Comparison of ENCODE assay signal across 1 cellular context in the genomic region with DNA sequence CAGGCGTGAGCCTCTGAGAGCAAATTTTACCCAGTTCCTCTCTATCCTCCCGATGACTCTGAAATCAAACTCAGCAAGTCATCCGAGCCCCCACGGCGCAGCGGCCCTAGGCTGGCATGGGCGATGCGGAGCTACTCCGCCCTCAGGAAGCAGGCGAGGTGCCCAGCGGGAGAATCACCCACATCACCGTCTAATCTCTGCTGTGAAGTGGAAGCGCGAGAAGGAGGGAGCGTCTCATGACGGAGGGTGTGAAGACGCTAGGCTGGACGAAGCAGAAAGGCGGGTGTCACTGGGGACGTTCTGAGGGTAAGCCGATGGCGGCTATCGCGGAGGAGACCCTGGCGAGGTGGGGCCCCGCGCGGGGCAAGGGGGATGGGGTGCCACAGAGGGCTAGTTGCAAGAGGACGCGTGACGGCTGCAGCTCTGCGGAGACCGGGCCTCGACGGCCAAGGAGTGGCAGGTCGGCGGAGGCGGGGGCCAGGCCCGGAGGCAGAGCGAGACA.
A peak's percentile ranks its signal among the peaks of the same experiment; 100 is the strongest.
TF ChIP-seq lines count a peak whose summit lies in the region.

No MANE protein-coding gene starts in this region.

TF ChIP-seq in K562, 482 proteins besides CTCF, POLR2A, EP300 and RAD21 (continues in another document):
- TF ChIP-seq HIVEP1 (CRISPR knock-in tag; IDR thresholded peaks at IDR 0.05) (no peak), MBD1 (CRISPR knock-in tag; IDR thresholded peaks at IDR 0.05) (no peak), TRIM24 (IDR thresholded peaks at IDR 0.05) (no peak), POLR2B (IDR thresholded peaks at IDR 0.05; ENCODE audit: low read depth, partially characterized antibody) (no peak), ZC3H11A (IDR thresholded peaks at IDR 0.05; ENCODE audit: low read depth, low read length) (no peak), SMARCA5 (IDR thresholded peaks at IDR 0.05) (0 out of 2 replicates have a peak, but pooled peaks have one; percentile 33), ZFP1 (CRISPR knock-in tag; IDR thresholded peaks at IDR 0.05) (no peak), ZBTB26 (CRISPR knock-in tag; IDR thresholded peaks at IDR 0.05) (no peak), ATF7 (IDR thresholded peaks at IDR 0.05) (no peak), L3MBTL2 (IDR thresholded peaks at IDR 0.05) (peak; percentile 83), ZBTB2 (IDR thresholded peaks at IDR 0.05) (peak; percentile 33; the same call in 1 of the 2 replicates), ILF3 (IDR thresholded peaks at IDR 0.05; ENCODE audit: borderline replicate concordance) (no peak), SIRT6 (IDR thresholded peaks at IDR 0.05; ENCODE audit: low read depth, low read length) (no peak), NFIC (IDR thresholded peaks at IDR 0.05) (peak; percentile 60), CTBP1 (IDR thresholded peaks at IDR 0.05; ENCODE audit: borderline replicate concordance) (0 out of 2 replicates have a peak, but pooled peaks have one; percentile 2), TFAM (CRISPR knock-in tag; conservative IDR thresholded peaks at IDR 0.05) (no peak), RCOR1 (IDR thresholded peaks at IDR 0.05; ENCODE audit: borderline replicate concordance in 1 of 2, low read depth in 2 of 2, low read length in 2 of 2) (no peak), BRF2 (IDR thresholded peaks at IDR 0.05; ENCODE audit: borderline replicate concordance, insufficient read depth, insufficient read length) (no peak), ILK (tag; IDR thresholded peaks at IDR 0.05; ENCODE audit: borderline replicate concordance, low read depth) (no peak), GATAD2A (IDR thresholded peaks at IDR 0.05) (0 out of 2 replicates have a peak, but pooled peaks have one; percentile 6), ZNF395 (CRISPR knock-in tag; IDR thresholded peaks at IDR 0.05) (0 out of 2 replicates have a peak, but pooled peaks have one; percentile 37), E2F6 (IDR thresholded peaks at IDR 0.05; ENCODE audit: borderline replicate concordance in 1 of 2, extremely low read depth in 1 of 2, insufficient read depth in 1 of 2, insufficient read length in 1 of 2, low read depth in 1 of 2, low read length in 1 of 2, poor library complexity in 1 of 2, severe bottlenecking in 1 of 2) (peak in 1 of 2 experiments; percentile 61), STAG1 (CRISPR knock-in tag; IDR thresholded peaks at IDR 0.05; ENCODE audit: borderline replicate concordance) (no peak), NCOA6 (IDR thresholded peaks at IDR 0.05) (peak; percentile 87), MGA (IDR thresholded peaks at IDR 0.05) (peak; percentile 79)
- TF ChIP-seq, protein P1, sequence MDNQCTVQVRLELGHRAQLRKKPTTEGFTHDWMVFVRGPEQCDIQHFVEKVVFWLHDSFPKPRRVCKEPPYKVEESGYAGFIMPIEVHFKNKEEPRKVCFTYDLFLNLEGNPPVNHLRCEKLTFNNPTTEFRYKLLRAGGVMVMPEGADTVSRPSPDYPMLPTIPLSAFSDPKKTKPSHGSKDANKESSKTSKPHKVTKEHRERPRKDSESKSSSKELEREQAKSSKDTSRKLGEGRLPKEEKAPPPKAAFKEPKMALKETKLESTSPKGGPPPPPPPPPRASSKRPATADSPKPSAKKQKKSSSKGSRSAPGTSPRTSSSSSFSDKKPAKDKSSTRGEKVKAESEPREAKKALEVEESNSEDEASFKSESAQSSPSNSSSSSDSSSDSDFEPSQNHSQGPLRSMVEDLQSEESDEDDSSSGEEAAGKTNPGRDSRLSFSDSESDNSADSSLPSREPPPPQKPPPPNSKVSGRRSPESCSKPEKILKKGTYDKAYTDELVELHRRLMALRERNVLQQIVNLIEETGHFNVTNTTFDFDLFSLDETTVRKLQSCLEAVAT (IDR thresholded peaks at IDR 0.05): no peak
- TF ChIP-seq, protein P2, sequence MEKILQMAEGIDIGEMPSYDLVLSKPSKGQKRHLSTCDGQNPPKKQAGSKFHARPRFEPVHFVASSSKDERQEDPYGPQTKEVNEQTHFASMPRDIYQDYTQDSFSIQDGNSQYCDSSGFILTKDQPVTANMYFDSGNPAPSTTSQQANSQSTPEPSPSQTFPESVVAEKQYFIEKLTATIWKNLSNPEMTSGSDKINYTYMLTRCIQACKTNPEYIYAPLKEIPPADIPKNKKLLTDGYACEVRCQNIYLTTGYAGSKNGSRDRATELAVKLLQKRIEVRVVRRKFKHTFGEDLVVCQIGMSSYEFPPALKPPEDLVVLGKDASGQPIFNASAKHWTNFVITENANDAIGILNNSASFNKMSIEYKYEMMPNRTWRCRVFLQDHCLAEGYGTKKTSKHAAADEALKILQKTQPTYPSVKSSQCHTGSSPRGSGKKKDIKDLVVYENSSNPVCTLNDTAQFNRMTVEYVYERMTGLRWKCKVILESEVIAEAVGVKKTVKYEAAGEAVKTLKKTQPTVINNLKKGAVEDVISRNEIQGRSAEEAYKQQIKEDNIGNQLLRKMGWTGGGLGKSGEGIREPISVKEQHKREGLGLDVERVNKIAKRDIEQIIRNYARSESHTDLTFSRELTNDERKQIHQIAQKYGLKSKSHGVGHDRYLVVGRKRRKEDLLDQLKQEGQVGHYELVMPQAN (IDR thresholded peaks at IDR 0.05; ENCODE audit: borderline replicate concordance): 0 out of 2 replicates have a peak, but pooled peaks have one; percentile 14
